In genomic region chr5:115639377-115639776, GRCh38 we compare ENCODE assay signal across 1 cellular context.
TF ChIP-seq lines count a peak whose summit lies in the region.

No MANE protein-coding gene starts in this region.

TF ChIP-seq in GM12878, 131 proteins besides CTCF, POLR2A, EP300 and RAD21 (continued from another document):
- TF ChIP-seq SKIL (IDR thresholded peaks at IDR 0.05; ENCODE audit: low read depth, poor library complexity, severe bottlenecking), result no peak
- no peak for TF ChIP-seq ZBTB11 (CRISPR knock-in tag; IDR thresholded peaks at IDR 0.05)
- no peak for TF ChIP-seq MEF2A (IDR thresholded peaks at IDR 0.05; ENCODE audit: insufficient read depth, low read depth, low read length)
- no peak for TF ChIP-seq SUPT20H (IDR thresholded peaks at IDR 0.05; ENCODE audit: borderline replicate concordance, control insufficient read depth, low read depth, low read length)
- no peak for TF ChIP-seq MTA3 (IDR thresholded peaks at IDR 0.05; ENCODE audit: borderline replicate concordance, low read length)
- TF ChIP-seq CHD1 (IDR thresholded peaks at IDR 0.05; ENCODE audit: low read depth, low read length), result no peak
- TF ChIP-seq EGR1 (IDR thresholded peaks at IDR 0.05; ENCODE audit: borderline replicate concordance in 1 of 2, low read depth in 2 of 2, low read length in 2 of 2), result no peak
- TF ChIP-seq ASH2L (IDR thresholded peaks at IDR 0.05; ENCODE audit: borderline replicate concordance, low read depth), result no peak
- TF ChIP-seq SMAD1 (IDR thresholded peaks at IDR 0.05; ENCODE audit: low read depth, partially characterized antibody), result no peak
- no peak for TF ChIP-seq RB1 (IDR thresholded peaks at IDR 0.05; ENCODE audit: borderline replicate concordance)
